ENCODE assay signal across 11 cellular contexts in the genomic region with DNA sequence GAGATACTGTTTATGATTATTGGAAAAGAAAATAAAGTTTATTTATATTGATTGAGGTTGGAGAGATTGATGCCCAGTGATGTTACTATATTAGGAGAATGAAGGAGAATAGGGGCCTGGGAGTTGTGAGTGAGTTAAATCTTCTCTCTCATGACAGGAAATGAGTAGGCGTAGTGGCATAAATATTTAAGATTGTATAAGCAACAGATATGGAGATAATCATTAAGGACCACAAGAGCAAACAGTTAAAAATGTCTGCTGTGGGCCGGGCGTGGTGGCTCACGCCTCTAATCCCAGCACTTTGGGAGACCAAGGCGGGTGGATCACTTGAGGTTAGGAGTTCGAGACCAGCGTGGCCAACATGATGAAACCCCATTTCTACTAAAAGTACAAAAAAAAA.
"Had no signal": no experiment of that assay in that cellular context is flagged by ENCODE, and none has a peak within 500 bp of the region (broad histone marks: within the 10 kb centered on the region; RNA-seq: fewer than 3 reads in every experiment).

No MANE protein-coding gene starts in this region.

- H3K27me3 ChIP-seq: breast epithelium, gastrocnemius medialis, heart left ventricle had no signal

- H3K27ac ChIP-seq: breast epithelium, gastrocnemius medialis, heart left ventricle had no signal

- H3K27ac Mint-ChIP-seq: T-helper 2 cell treated with Interferon-gamma antibody and Interleukin-4, amounts not matched to agents 5 μg/mL and 100 μg/mL, for 36 hours had no signal

- H3K4me3 ChIP-seq: breast epithelium, gastrocnemius medialis, heart left ventricle had no signal

- H3K9me3 ChIP-seq: breast epithelium, gastrocnemius medialis, heart left ventricle had no signal

- H3K4me1 Mint-ChIP-seq: activated T-helper 17 cell treated with anti-CD3 and anti-CD28 coated beads, Interleukin-2, amount 50 U/mL, for 72 hours had no signal

- H3K4me1 ChIP-seq: breast epithelium, gastrocnemius medialis, heart left ventricle had no signal

- H3K27me3 Mint-ChIP-seq: activated T-helper 17 cell treated with anti-CD3 and anti-CD28 coated beads, Interleukin-2, amount 50 U/mL, for 72 hours had no signal

- ATAC-seq: activated T-helper 17 cell treated with anti-CD3 and anti-CD28 coated beads, Interleukin-2, amount 50 U/mL, for 72 hours; gastrocnemius medialis; heart left ventricle; left lobe of liver had no signal

- H3K9me3 Mint-ChIP-seq: activated T-helper 17 cell treated with anti-CD3 and anti-CD28 coated beads, Interleukin-2, amount 50 U/mL, for 72 hours; T-helper 2 cell treated with Interferon-gamma antibody and Interleukin-4, amounts not matched to agents 5 μg/mL and 100 μg/mL, for 36 hours had no signal

- DNase-seq: activated naive CD4-positive, alpha-beta T cell treated with Interleukin-2 at 50 U/mL for 16 hours; aorta; gastrocnemius medialis; heart left ventricle; islet precursor cell; stimulated activated CD4-positive, alpha-beta T cell treated with anti-CD3 and anti-CD28 coated beads, Interleukin-12 subunit alpha, Interleukin-12 subunit beta, amount 100 ng/mL, for 4 hours; stimulated activated CD4-positive, alpha-beta T cell treated with anti-CD3 and anti-CD28 coated beads, Interleukin-2, amount 100 ng/mL, for 24 hours had no signal

- H3K4me3 Mint-ChIP-seq: activated T-helper 17 cell treated with anti-CD3 and anti-CD28 coated beads, Interleukin-2, amount 50 U/mL, for 72 hours; T-helper 2 cell treated with Interferon-gamma antibody and Interleukin-4, amounts not matched to agents 5 μg/mL and 100 μg/mL, for 36 hours had no signal

- H3K36me3 ChIP-seq: breast epithelium had no signal
